In the genomic region with DNA sequence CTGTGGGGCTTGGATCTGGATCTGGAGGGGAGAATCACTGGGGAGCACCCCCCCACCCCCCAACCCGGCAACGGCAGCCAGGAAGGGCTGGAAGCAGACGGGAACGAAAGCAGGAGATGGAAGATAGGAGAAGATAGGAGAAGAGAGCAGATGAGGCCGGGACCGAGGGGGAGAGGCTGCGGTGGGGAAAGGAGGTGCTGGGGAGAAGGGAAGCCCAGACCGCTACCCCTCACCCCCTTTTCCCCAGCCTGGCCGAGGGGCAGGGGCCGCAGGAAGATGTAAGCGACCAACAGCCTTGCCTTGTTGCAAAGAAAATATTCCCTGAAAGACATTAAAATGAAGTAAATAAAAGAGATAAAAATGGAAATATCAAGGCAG, we compare ENCODE assay signal across 17 cellular contexts. TPM values are rescaled to one million over a fixed set of nuclear protein-coding genes. Genes with fewer than 3 reads are reported as not detected.
"Had no signal": no experiment of that assay in that cellular context is flagged by ENCODE, and none has a peak within 500 bp of the region (broad histone marks: within the 10 kb centered on the region; RNA-seq: fewer than 3 reads in every experiment).

No MANE protein-coding gene starts in this region.

- H3K36me3 Mint-ChIP-seq: stimulated activated effector memory CD8-positive, alpha-beta T cell treated with anti-CD3 and anti-CD28 coated beads, Interleukin-12 subunit alpha, Interleukin-12 subunit beta, amount 100 ng/mL, for 72 hours had no signal

- DNase-seq: activated CD4-positive, alpha-beta memory T cell treated with anti-CD3 and anti-CD28 coated beads, Interleukin-2, amount 10 ng/mL, durations not matched to agents 7 days and 5 days; activated CD4-positive, alpha-beta T cell treated with anti-CD3 and anti-CD28 coated beads for 4 hours; activated effector memory CD4-positive, alpha-beta T cell treated with anti-CD3 and anti-CD28 coated beads, Interleukin-2, amount 50 U/mL, for 16 hours; activated T-cell treated with anti-CD3 and anti-CD28 coated beads, Interleukin-2, amount 50 U/mL, for 48 hours; adrenal gland; effector CD4-positive, alpha-beta T cell; foreskin keratinocyte; glutamatergic neuron; kidney glomerular epithelial cell; T-helper 17 cell; uterus had no signal

- H3K4me3 ChIP-seq: adrenal gland, coronary artery, ovary, thyroid gland, uterus had no signal

- H3K9me3 ChIP-seq: adrenal gland, thyroid gland had no signal

- H3K9me3 Mint-ChIP-seq: activated naive CD4-positive, alpha-beta T cell treated with anti-CD3 and anti-CD28 coated beads, Interleukin-2, amount 50 U/mL, for 24 hours had no signal

- H3K4me3 Mint-ChIP-seq: activated CD4-positive, alpha-beta memory T cell treated with anti-CD3 and anti-CD28 coated beads, Interleukin-2, amount 10 ng/mL, durations not matched to agents 7 days and 5 days; activated naive CD4-positive, alpha-beta T cell treated with anti-CD3 and anti-CD28 coated beads, Interleukin-2, amount 50 U/mL, for 24 hours; neural crest cell; stimulated activated effector memory CD8-positive, alpha-beta T cell treated with anti-CD3 and anti-CD28 coated beads, Interleukin-12 subunit alpha, Interleukin-12 subunit beta, amount 100 ng/mL, for 72 hours; T-helper 17 cell had no signal

- H3K36me3 ChIP-seq: adrenal gland, ovary, thyroid gland, uterus had no signal

- ATAC-seq: foreskin keratinocyte, T-helper 17 cell had no signal

- H3K27me3 ChIP-seq: ovary, thyroid gland had no signal

- H3K4me1 ChIP-seq: adrenal gland, foreskin keratinocyte, thyroid gland, uterus had no signal

- H3K27ac ChIP-seq: adrenal gland, coronary artery, foreskin keratinocyte, ovary, thyroid gland, uterus had no signal

- H3K27ac Mint-ChIP-seq: activated CD4-positive, alpha-beta memory T cell treated with anti-CD3 and anti-CD28 coated beads, Interleukin-2, amount 10 ng/mL, durations not matched to agents 7 days and 5 days; activated naive CD4-positive, alpha-beta T cell treated with anti-CD3 and anti-CD28 coated beads, Interleukin-2, amount 50 U/mL, for 24 hours; stimulated activated effector memory CD8-positive, alpha-beta T cell treated with anti-CD3 and anti-CD28 coated beads, Interleukin-12 subunit alpha, Interleukin-12 subunit beta, amount 100 ng/mL, for 72 hours; T-helper 17 cell had no signal

RNA-seq across cellular contexts. Expression of gene CBFA2T3, which starts 26.8 kb away (rescaled TPM):
- total RNA-seq: activated CD4-positive, alpha-beta memory T cell treated with anti-CD3 and anti-CD28 coated beads, Interleukin-2, amount 10 ng/mL, durations not matched to agents 7 days and 5 days had no signal
